ENCODE assay signal across 14 cellular contexts in genomic region chr15:65409284-65409631, GRCh38. TPM values are rescaled to one million over a fixed set of nuclear protein-coding genes. Genes with fewer than 3 reads are reported as not detected.
DNase-seq lines count a peak whose midpoint lies in the region; ATAC-seq and TF ChIP-seq lines count a peak whose summit lies in the region.
"Had no signal": no experiment of that assay in that cellular context is flagged by ENCODE, and none has a peak within 500 bp of the region (broad histone marks: within the 10 kb centered on the region; RNA-seq: fewer than 3 reads in every experiment).

No MANE protein-coding gene starts in this region.

- peak; percentile 63 for ATAC-seq in stimulated activated naive CD8-positive, alpha-beta T cell treated with anti-CD3 and anti-CD28 coated beads, Interleukin-15, Interleukin-2, amounts not matched to agents 100 U/mL and 50 U/mL, for 24 hours
- ATAC-seq in stimulated activated naive CD8-positive, alpha-beta T cell treated with anti-CD3 and anti-CD28 coated beads, Interleukin-15, amount 100 ng/mL, for 72 hours: no peak
- no peak for ATAC-seq in GM21825 (IDR thresholded peaks at IDR 0.05; ENCODE audit: unreplicated experiment)
- ATAC-seq in GM18511 (IDR thresholded peaks at IDR 0.05; ENCODE audit: unreplicated experiment): no peak
- no peak for ATAC-seq in GM21529 (IDR thresholded peaks at IDR 0.05; ENCODE audit: unreplicated experiment)
- ATAC-seq: CD8-positive, alpha-beta T cell; gastroesophageal sphincter had no signal

- 77% methylated on average over 5 of the region's 5 CpGs for WGBS in esophagus muscularis mucosa

- no peak overlapping the region for H3K27ac ChIP-seq in esophagus muscularis mucosa (replicated peaks in 1 of 4)
- H3K27ac ChIP-seq: gastroesophageal sphincter, right atrium auricular region, tibial artery had no signal

- TF ChIP-seq CTCF in fibroblast of the aortic adventitia (IDR thresholded peaks at IDR 0.05; ENCODE audit: insufficient read depth, low read length) (peak; percentile 11), esophagus muscularis mucosa (IDR thresholded peaks at IDR 0.05) (no peak)

- H3K4me3 ChIP-seq in fibroblast of the aortic adventitia (ENCODE audit: low read depth, low read length) (no peak overlapping the region), esophagus muscularis mucosa (no peak overlapping the region)
- H3K4me3 ChIP-seq: gastroesophageal sphincter, right atrium auricular region, tibial artery had no signal

- no peak overlapping the region for H3K4me3 Mint-ChIP-seq in stimulated activated naive CD8-positive, alpha-beta T cell treated with anti-CD3 and anti-CD28 coated beads, Interleukin-15, amount 100 ng/mL, for 72 hours
- H3K4me3 Mint-ChIP-seq: CD8-positive, alpha-beta T cell had no signal

- no peak for TF ChIP-seq POLR2A in esophagus muscularis mucosa (IDR thresholded peaks at IDR 0.05; ENCODE audit: low read depth)

- intact Hi-C loops in esophagus muscularis mucosa (cut with DNase I): no loop called here

- no peaks in the 10 kb centered on the region for H3K9me3 ChIP-seq in esophagus muscularis mucosa
- H3K9me3 ChIP-seq: gastroesophageal sphincter, right atrium auricular region, tibial artery had no signal

- H3K36me3 ChIP-seq in esophagus muscularis mucosa: no peaks in the 10 kb centered on the region
- H3K36me3 ChIP-seq: gastroesophageal sphincter, right atrium auricular region, tibial artery had no signal

- no peak for TF ChIP-seq EP300 in esophagus muscularis mucosa (IDR thresholded peaks at IDR 0.05)

- H3K4me1 ChIP-seq in esophagus muscularis mucosa: no peaks in the 10 kb centered on the region
- H3K4me1 ChIP-seq: gastroesophageal sphincter, right atrium auricular region had no signal

- H3K27me3 ChIP-seq in esophagus muscularis mucosa: peaks cover 0 to 13% (median 0%) of the 10 kb centered on the region in 4 donors
- H3K27me3 ChIP-seq: gastroesophageal sphincter, right atrium auricular region had no signal

- no peaks in the 10 kb centered on the region for H3K9me3 Mint-ChIP-seq in stimulated activated naive CD8-positive, alpha-beta T cell treated with anti-CD3 and anti-CD28 coated beads, Interleukin-15, amount 100 ng/mL, for 72 hours
- H3K9me3 Mint-ChIP-seq: CD8-positive, alpha-beta T cell had no signal

- H3K4me1 Mint-ChIP-seq in stimulated activated naive CD8-positive, alpha-beta T cell treated with anti-CD3 and anti-CD28 coated beads, Interleukin-15, amount 100 ng/mL, for 72 hours: peaks cover 9% of the 10 kb centered on the region

- no peak overlapping the region for H3K27ac Mint-ChIP-seq in stimulated activated naive CD8-positive, alpha-beta T cell treated with anti-CD3 and anti-CD28 coated beads, Interleukin-15, amount 100 ng/mL, for 72 hours
- H3K27ac Mint-ChIP-seq: CD8-positive, alpha-beta T cell had no signal

- peaks cover 22% of the 10 kb centered on the region for H3K27me3 Mint-ChIP-seq in stimulated activated naive CD8-positive, alpha-beta T cell treated with anti-CD3 and anti-CD28 coated beads, Interleukin-15, amount 100 ng/mL, for 72 hours

- DNase-seq in stimulated activated naive CD8-positive, alpha-beta T cell treated with anti-CD3 and anti-CD28 coated beads, Interleukin-15, Interleukin-2, amounts not matched to agents 100 U/mL and 50 U/mL, for 24 hours: no peak
- no peak for DNase-seq in stimulated activated naive CD8-positive, alpha-beta T cell treated with anti-CD3 and anti-CD28 coated beads, Interleukin-15, amount 100 ng/mL, for 72 hours
- DNase-seq in OCI-M1 (lab: John Stamatoyannopoulos, UW): peak; percentile 54
- DNase-seq in fibroblast of the aortic adventitia (ENCODE audit: low read depth): peak; percentile 89
- DNase-seq in esophagus muscularis mucosa (ENCODE audit: extremely low spot score): no peak
- DNase-seq: CD8-positive, alpha-beta T cell; H7; NCI-H446; tibial artery had no signal

RNA-seq across cellular contexts. Expression of gene IGDCC4, which starts 13.5 kb away (rescaled TPM):
- total RNA-seq in fibroblast of the aortic adventitia (ENCODE audit: low replicate concordance) (1.4 and 7.5 TPM in 2 replicates), esophagus muscularis mucosa (1 to 10 TPM in 3 of 4 donors, under 1 TPM in 1; 0.52 to 2.8 (median 2.2) TPM)

RNA-seq across cellular contexts. Expression of gene IGDCC3, which starts 31.5 kb away (rescaled TPM):
- 0.25 TPM in 1 of 2 replicates, not detected in the other for total RNA-seq in fibroblast of the aortic adventitia (ENCODE audit: low replicate concordance)
- under 1 TPM in 1 of 4 donors, not detected in 3; 0.17 TPM for total RNA-seq in esophagus muscularis mucosa
- total RNA-seq: CD8-positive, alpha-beta T cell; right atrium auricular region had no signal

Comparison
In these comparisons a context has a peak if more than half of its experiments do, and no peak if none do; other contexts are left out.
1. DNase-seq: peak in OCI-M1 (single experiment) and fibroblast of the aortic adventitia (single experiment); none in stimulated activated naive CD8-positive, alpha-beta T cell treated with anti-CD3 and anti-CD28 coated beads, Interleukin-15, Interleukin-2, amounts not matched to agents 100 U/mL and 50 U/mL, for 24 hours (single experiment), stimulated activated naive CD8-positive, alpha-beta T cell treated with anti-CD3 and anti-CD28 coated beads, Interleukin-15, amount 100 ng/mL, for 72 hours (0 of 2) and esophagus muscularis mucosa (single experiment).